Comparison of ENCODE assay signal across 8 cellular contexts in genomic region chr10:109029870-109030269, GRCh38.
"Had no signal": no experiment of that assay in that cellular context is flagged by ENCODE, and none has a peak within 500 bp of the region (broad histone marks: within the 10 kb centered on the region; RNA-seq: fewer than 3 reads in every experiment).

No MANE protein-coding gene starts in this region.

- H3K4me3 Mint-ChIP-seq: naive thymus-derived CD4-positive, alpha-beta T cell; stimulated activated naive B cell treated with anti-CD40 and anti-IgM and Interleukin-4, amounts not matched to agents 10 μg/mL and 1 μg/mL and 100 μg/mL, for 72 hours had no signal

- DNase-seq: activated effector memory CD4-positive, alpha-beta T cell treated with Interleukin-2 at 50 U/mL for 16 hours; activated T-cell treated with anti-CD3 and anti-CD28 coated beads, Interleukin-2, amount 50 U/mL, for 1 hour; foreskin keratinocyte; left colon; naive thymus-derived CD4-positive, alpha-beta T cell; small intestine; stimulated activated naive B cell treated with anti-CD40 and anti-IgM and Interleukin-4, amounts not matched to agents 10 μg/mL and 1 μg/mL and 100 μg/mL, for 72 hours had no signal

- ATAC-seq: activated naive CD4-positive, alpha-beta T cell treated with anti-CD3 and anti-CD28 coated beads, Interleukin-2, amount 50 U/mL, for 72 hours; foreskin keratinocyte; left colon; naive thymus-derived CD4-positive, alpha-beta T cell had no signal

- H3K27ac Mint-ChIP-seq: activated naive CD4-positive, alpha-beta T cell treated with anti-CD3 and anti-CD28 coated beads, Interleukin-2, amount 50 U/mL, for 72 hours; naive thymus-derived CD4-positive, alpha-beta T cell; stimulated activated naive B cell treated with anti-CD40 and anti-IgM and Interleukin-4, amounts not matched to agents 10 μg/mL and 1 μg/mL and 100 μg/mL, for 72 hours had no signal

- H3K4me1 Mint-ChIP-seq: naive thymus-derived CD4-positive, alpha-beta T cell; stimulated activated naive B cell treated with anti-CD40 and anti-IgM and Interleukin-4, amounts not matched to agents 10 μg/mL and 1 μg/mL and 100 μg/mL, for 72 hours had no signal

- H3K36me3 Mint-ChIP-seq: activated naive CD4-positive, alpha-beta T cell treated with anti-CD3 and anti-CD28 coated beads, Interleukin-2, amount 50 U/mL, for 72 hours; naive thymus-derived CD4-positive, alpha-beta T cell; stimulated activated naive B cell treated with anti-CD40 and anti-IgM and Interleukin-4, amounts not matched to agents 10 μg/mL and 1 μg/mL and 100 μg/mL, for 72 hours had no signal

- H3K27me3 Mint-ChIP-seq: naive thymus-derived CD4-positive, alpha-beta T cell; stimulated activated naive B cell treated with anti-CD40 and anti-IgM and Interleukin-4, amounts not matched to agents 10 μg/mL and 1 μg/mL and 100 μg/mL, for 72 hours had no signal
